Comparison of ENCODE assay signal across 1 cellular context in genomic region chr17:72388765-72389473, GRCh38.
TF ChIP-seq lines count a peak whose summit lies in the region.

No MANE protein-coding gene starts in this region.

TF ChIP-seq in HepG2, 621 proteins besides CTCF, POLR2A, EP300 and RAD21 (continued from another document and continues in another):
- no peak for TF ChIP-seq SKIL (CRISPR knock-in tag; IDR thresholded peaks at IDR 0.05; ENCODE audit: borderline replicate concordance)
- 0 out of 2 replicates have a peak, but pooled peaks have one; percentile 17 for TF ChIP-seq ZNF451 (CRISPR knock-in tag; IDR thresholded peaks at IDR 0.05)
- TF ChIP-seq ZNF704 (CRISPR knock-in tag; IDR thresholded peaks at IDR 0.05; ENCODE audit: borderline replicate concordance) = no peak
- TF ChIP-seq CEBPG (CRISPR knock-in tag; IDR thresholded peaks at IDR 0.05) = no peak
- TF ChIP-seq ATF1 (CRISPR knock-in tag; IDR thresholded peaks at IDR 0.05) = no peak
- TF ChIP-seq TARDBP (CRISPR knock-in tag; IDR thresholded peaks at IDR 0.05) = no peak
- 0 out of 2 replicates have a peak, but pooled peaks have one; percentile 17 for TF ChIP-seq ZBTB43 (CRISPR knock-in tag; conservative IDR thresholded peaks at IDR 0.05)
- TF ChIP-seq FOSL2 (CRISPR knock-in tag; IDR thresholded peaks at IDR 0.05) = peak; percentile 16; the same call in 1 of the 2 replicates
- peak; percentile 69 for TF ChIP-seq ZNF687 (CRISPR knock-in tag; IDR thresholded peaks at IDR 0.05)
- peak; percentile 68 for TF ChIP-seq XRCC5 (optimal IDR thresholded peaks at IDR 0.05; ENCODE audit: low read length)
- peak; percentile 55 to 64; a peak in 3 of 4 replicates for TF ChIP-seq MAFK (conservative IDR thresholded peaks at IDR 0.05 in 1 of 2, IDR thresholded peaks at IDR 0.05 in 1 of 2; ENCODE audit: low read length in 2 of 2)
- peak; percentile 31; the same call in 1 of the 2 replicates for TF ChIP-seq PATZ1 (CRISPR knock-in tag; IDR thresholded peaks at IDR 0.05)
- TF ChIP-seq KDM4B (CRISPR knock-in tag; IDR thresholded peaks at IDR 0.05) = no peak
- no peak for TF ChIP-seq PAWR (CRISPR knock-in tag; IDR thresholded peaks at IDR 0.05; ENCODE audit: borderline replicate concordance)
- peak; percentile 37; the same call in 1 of the 2 replicates for TF ChIP-seq ZBTB38 (CRISPR knock-in tag; IDR thresholded peaks at IDR 0.05)
- TF ChIP-seq MTA3 (CRISPR knock-in tag; IDR thresholded peaks at IDR 0.05) = no peak
- TF ChIP-seq SMC3 (IDR thresholded peaks at IDR 0.05; ENCODE audit: low read length) = peak; percentile 38; the same call in 1 of the 2 replicates
- TF ChIP-seq KLF13 (CRISPR knock-in tag; IDR thresholded peaks at IDR 0.05) = no peak
- no peak for TF ChIP-seq ZNF251 (CRISPR knock-in tag; IDR thresholded peaks at IDR 0.05)
- TF ChIP-seq ZFAT (CRISPR knock-in tag; conservative IDR thresholded peaks at IDR 0.05) = no peak
- no peak for TF ChIP-seq HBP1 (CRISPR knock-in tag; IDR thresholded peaks at IDR 0.05; ENCODE audit: low read depth)
- TF ChIP-seq PTBP1 (IDR thresholded peaks at IDR 0.05; ENCODE audit: low read depth, low read length, poor library complexity, severe bottlenecking) = peak; percentile 23
- no peak for TF ChIP-seq BCLAF1 (IDR thresholded peaks at IDR 0.05)
- TF ChIP-seq FOXO4 (CRISPR knock-in tag; conservative IDR thresholded peaks at IDR 0.05) = peak; percentile 91; the same call in 1 of the 2 replicates
- TF ChIP-seq ZNF883 (CRISPR knock-in tag; IDR thresholded peaks at IDR 0.05; ENCODE audit: not compliant biosample characterization) = no peak
- no peak for TF ChIP-seq KDM5A (IDR thresholded peaks at IDR 0.05; ENCODE audit: borderline replicate concordance, low read length)
- TF ChIP-seq ZMYM3 (CRISPR knock-in tag; IDR thresholded peaks at IDR 0.05) = 0 out of 2 replicates have a peak, but pooled peaks have one; percentile 13
- 0 out of 2 replicates have a peak, but pooled peaks have one; percentile 21 for TF ChIP-seq FOXC1 (CRISPR knock-in tag; IDR thresholded peaks at IDR 0.05; ENCODE audit: borderline replicate concordance)
